Comparison of ENCODE assay signal across 8 cellular contexts in genomic region chr18:9017170-9017899, GRCh38.
A peak's percentile ranks its signal among the peaks of the same experiment; 100 is the strongest.
DNase-seq lines count a peak whose midpoint lies in the region; ATAC-seq and TF ChIP-seq lines count a peak whose summit lies in the region.

No MANE protein-coding gene starts in this region.

- H3K36me3 ChIP-seq in ascending aorta: no peaks in the 10 kb centered on the region
- H3K36me3 ChIP-seq in iPS DF 6.9 (ENCODE audit: control insufficient read depth, insufficient read depth, low read length): no peaks in the 10 kb centered on the region
- H3K36me3 ChIP-seq in spleen: no peaks in the 10 kb centered on the region

- TF ChIP-seq POLR2A in spleen (IDR thresholded peaks at IDR 0.05): no peak

- no peaks in the 10 kb centered on the region for H3K27me3 ChIP-seq in ascending aorta
- H3K27me3 ChIP-seq in iPS DF 6.9 (ENCODE audit: control insufficient read depth, insufficient read depth, low read length): no peaks in the 10 kb centered on the region
- H3K27me3 ChIP-seq in spleen (replicated peaks in 1 of 7): peaks cover 0 to 10% (median 0%) of the 10 kb centered on the region in 7 donors

- DNase-seq in AG09309 (ENCODE audit: low read depth) (peak; percentile 62), T1000 (lab: John Stamatoyannopoulos, UW) (peak; percentile 77), ascending aorta (ENCODE audit: low spot score in 2 of 2) (peak; percentile 58 to 86), iPS DF 6.9 (ENCODE audit: low read depth, low spot score) (peak; percentile 22), spleen (peak; percentile 77), NCI-H446 (lab: John Stamatoyannopoulos, UW) (no peak)

- H3K4me3 ChIP-seq in AG09309 (ENCODE audit: control insufficient read depth, low read depth, low read length) (peak overlapping the region; percentile 34), ascending aorta (peak overlapping the region; percentile 34 to 62), iPS DF 6.9 (ENCODE audit: low read length) (no peak overlapping the region), spleen (peak overlapping the region in 6 of 8 donors; percentile 20 to 58 (median 26))

- intact Hi-C loops in ascending aorta (cut with DNase I) (loop anchor here (2.0 kb wide), 1 partner anchor 37 kb away; no protein-coding TSS in a partner anchor), spleen (cut with DNase I; ENCODE audit: low total_unique reads) (no loop called here)

- peaks cover 3 to 6% of the 10 kb centered on the region in 2 donors for H3K4me1 ChIP-seq in ascending aorta
- H3K4me1 ChIP-seq in iPS DF 6.9 (ENCODE audit: control insufficient read depth, insufficient read depth, low read length): peaks cover 2% of the 10 kb centered on the region; the same call in 1 of the 2 replicates
- H3K4me1 ChIP-seq in spleen: peaks cover 0 to 17% (median 7%) of the 10 kb centered on the region in 6 donors

- no peaks in the 10 kb centered on the region for H3K9me3 ChIP-seq in ascending aorta
- H3K9me3 ChIP-seq in iPS DF 6.9 (ENCODE audit: control insufficient read depth, insufficient read depth, low read length): no peaks in the 10 kb centered on the region
- peaks cover 0 to 7% (median 0%) of the 10 kb centered on the region in 8 donors for H3K9me3 ChIP-seq in spleen

- TF ChIP-seq CTCF in AG09309 (IDR thresholded peaks at IDR 0.05; ENCODE audit: control insufficient read depth, insufficient read depth, low read depth, low read length, missing control alignments) (peak; percentile 9), ascending aorta (IDR thresholded peaks at IDR 0.05) (no peak), spleen (IDR thresholded peaks at IDR 0.05 in 8 of 11, conservative IDR thresholded peaks at IDR 0.05 in 3 of 11) (no peak)

- ATAC-seq in GM19395 (IDR thresholded peaks at IDR 0.05; ENCODE audit: unreplicated experiment): peak; percentile 86
- peak; percentile 91 for ATAC-seq in HG03442 (IDR thresholded peaks at IDR 0.05; ENCODE audit: unreplicated experiment)

- no CpG with 5 or more reads among the region's 34 CpGs for WGBS in iPS DF 6.9 (ENCODE audit: insufficient coverage, insufficient read length)
- WGBS in spleen, 5 donors: 15 to 40% (median 20%) methylated on average over 18 to 34 of the region's 34 CpGs

- peak overlapping the region; percentile 63 to 94 for H3K27ac ChIP-seq in ascending aorta
- no peak overlapping the region for H3K27ac ChIP-seq in iPS DF 6.9 (ENCODE audit: low read length)
- peak overlapping the region in 3 of 8 donors; percentile 21 to 31 (median 22) for H3K27ac ChIP-seq in spleen

Comparison
In these comparisons a context has a peak if more than half of its experiments do, and no peak if none do; other contexts are left out.
1. DNase-seq: peak in AG09309 (single experiment), T1000 (single experiment), ascending aorta (2 of 2), iPS DF 6.9 (single experiment) and spleen (single experiment); none in NCI-H446 (0 of 2).